In genomic region chr10:72058989-72059842, GRCh38 we compare ENCODE assay signal across 10 cellular contexts. TPM values are rescaled to one million over a fixed set of nuclear protein-coding genes. Genes with fewer than 3 reads are reported as not detected.
A peak's percentile ranks its signal among the peaks of the same experiment; 100 is the strongest.
DNase-seq lines count a peak whose midpoint lies in the region; ATAC-seq and TF ChIP-seq lines count a peak whose summit lies in the region.
"Had no signal": no experiment of that assay in that cellular context is flagged by ENCODE, and none has a peak within 500 bp of the region (broad histone marks: within the 10 kb centered on the region; RNA-seq: fewer than 3 reads in every experiment).

No MANE protein-coding gene starts in this region.

- no peaks in the 10 kb centered on the region for H4K20me1 ChIP-seq in Karpas-422 (ENCODE audit: insufficient read depth, low read depth, low read length)

- intact Hi-C loops in activated CD4-positive, alpha-beta T cell treated with anti-CD3 and anti-CD28 coated beads, Interleukin-2, amount 10 ng/mL, durations not matched to agents 24 days and 14 days (cut with micrococcal nuclease) = no loop called here
- intact Hi-C loops in activated B cell treated with CpG ODN at 0.5 μM for 24 hours (cut with micrococcal nuclease) (no loop called here), sciatic nerve (cut with DNase I) (no loop called here)

- CTCF ChIA-PET in activated B cell treated with CpG ODN at 0.5 μM for 24 hours (lab: Charles Lee) = interaction anchor here (1.1 to 4.9 kb wide), 2 partner anchors 10 to 20 kb away, joined by 3 to 42 read pairs; no protein-coding TSS in a partner anchor

- no peak overlapping the region for H3K4me3 ChIP-seq in brain microvascular endothelial cell (ENCODE audit: low read depth, low read length)
- H3K4me3 ChIP-seq in Karpas-422 (ENCODE audit: low read length) = no peak overlapping the region
- H3K4me3 ChIP-seq in MG63 = no peak overlapping the region
- H3K4me3 ChIP-seq: coronary artery, psoas muscle had no signal

- no peaks in the 10 kb centered on the region for H3K27me3 ChIP-seq in brain microvascular endothelial cell (replicated peaks)
- no peaks in the 10 kb centered on the region for H3K27me3 ChIP-seq in Karpas-422 (ENCODE audit: low read length)
- H3K27me3 ChIP-seq in MG63 = no peaks in the 10 kb centered on the region

- H3K4me1 Mint-ChIP-seq in activated CD4-positive, alpha-beta T cell treated with anti-CD3 and anti-CD28 coated beads, Interleukin-2, amount 10 ng/mL, durations not matched to agents 24 days and 14 days = peaks cover 9% of the 10 kb centered on the region
- peaks cover 26% of the 10 kb centered on the region for H3K4me1 Mint-ChIP-seq in activated B cell treated with CpG ODN at 0.5 μM for 24 hours

- H3K36me3 Mint-ChIP-seq in activated CD4-positive, alpha-beta T cell treated with anti-CD3 and anti-CD28 coated beads, Interleukin-2, amount 10 ng/mL, durations not matched to agents 24 days and 14 days (ENCODE audit: low read depth) = peaks cover 28% of the 10 kb centered on the region
- peaks cover 21% of the 10 kb centered on the region for H3K36me3 Mint-ChIP-seq in activated B cell treated with CpG ODN at 0.5 μM for 24 hours (ENCODE audit: low read depth)

- no peak overlapping the region for H3K9ac ChIP-seq in Karpas-422 (ENCODE audit: low read length)

- no peaks in the 10 kb centered on the region for H3K36me3 ChIP-seq in brain microvascular endothelial cell (replicated peaks)
- H3K36me3 ChIP-seq in Karpas-422 (ENCODE audit: insufficient read depth, low read length) = no peaks in the 10 kb centered on the region
- H3K36me3 ChIP-seq in MG63 = no peaks in the 10 kb centered on the region

- in situ Hi-C loops in brain microvascular endothelial cell (cut with HindIII; ENCODE audit: low pct_ligation_motif_present, low sequenced_read_pairs) = no loop called here

- no peaks in the 10 kb centered on the region for H3K9me2 ChIP-seq in Karpas-422 (replicated peaks; ENCODE audit: insufficient read depth, low read length)

- H3K27ac ChIP-seq in brain microvascular endothelial cell (no peak overlapping the region), Karpas-422 (ENCODE audit: low read length) (no peak overlapping the region)
- H3K27ac ChIP-seq: coronary artery, psoas muscle had no signal

- ATAC-seq in activated B cell treated with CpG ODN at 0.5 μM for 24 hours (ENCODE audit: low read depth) (no peak), sciatic nerve (no peak)
- ATAC-seq: psoas muscle had no signal

- H3K4me2 ChIP-seq in Karpas-422 (ENCODE audit: low read depth, low read length, poor library complexity, severe bottlenecking) = no peak overlapping the region

- no peak overlapping the region for H2AFZ ChIP-seq in Karpas-422 (ENCODE audit: low read length)

- H3K9me3 Mint-ChIP-seq in activated CD4-positive, alpha-beta T cell treated with anti-CD3 and anti-CD28 coated beads, Interleukin-2, amount 10 ng/mL, durations not matched to agents 24 days and 14 days = no peaks in the 10 kb centered on the region
- no peaks in the 10 kb centered on the region for H3K9me3 Mint-ChIP-seq in activated B cell treated with CpG ODN at 0.5 μM for 24 hours

- H3K79me2 ChIP-seq in Karpas-422 (ENCODE audit: low read length) = no peaks in the 10 kb centered on the region

- H3K27ac Mint-ChIP-seq in activated CD4-positive, alpha-beta T cell treated with anti-CD3 and anti-CD28 coated beads, Interleukin-2, amount 10 ng/mL, durations not matched to agents 24 days and 14 days = peak overlapping the region; percentile 78
- peak overlapping the region; percentile 76 for H3K27ac Mint-ChIP-seq in activated B cell treated with CpG ODN at 0.5 μM for 24 hours

- POLR2A ChIA-PET in activated B cell treated with CpG ODN at 0.5 μM for 24 hours (lab: Charles Lee) = interaction anchor here (1.0 to 2.3 kb wide), 6 partner anchors 10 to 276 kb away, joined by 3 to 18 read pairs (median 4); partner anchors contain the start of genes DDIT4 and SPOCK2

- H3K27me3 Mint-ChIP-seq in activated CD4-positive, alpha-beta T cell treated with anti-CD3 and anti-CD28 coated beads, Interleukin-2, amount 10 ng/mL, durations not matched to agents 24 days and 14 days = no peaks in the 10 kb centered on the region
- no peaks in the 10 kb centered on the region for H3K27me3 Mint-ChIP-seq in activated B cell treated with CpG ODN at 0.5 μM for 24 hours

- H3K4me3 Mint-ChIP-seq in activated CD4-positive, alpha-beta T cell treated with anti-CD3 and anti-CD28 coated beads, Interleukin-2, amount 10 ng/mL, durations not matched to agents 24 days and 14 days = no peak overlapping the region
- peak overlapping the region; percentile 42 for H3K4me3 Mint-ChIP-seq in activated B cell treated with CpG ODN at 0.5 μM for 24 hours

- H3K9me3 ChIP-seq in Karpas-422 (ENCODE audit: low read length) = no peaks in the 10 kb centered on the region
- no peaks in the 10 kb centered on the region for H3K9me3 ChIP-seq in MG63
- H3K9me3 ChIP-seq: psoas muscle had no signal

- H3K4me1 ChIP-seq in Karpas-422 (ENCODE audit: low read length) = no peaks in the 10 kb centered on the region
- H3K4me1 ChIP-seq: psoas muscle had no signal

- DNase-seq in activated CD4-positive, alpha-beta T cell treated with anti-CD3 and anti-CD28 coated beads, Interleukin-2, amount 10 ng/mL, durations not matched to agents 24 days and 14 days = no peak
- DNase-seq in activated CD4-positive, alpha-beta T cell treated with anti-CD3 and anti-CD28 coated beads, Interleukin-2, amount 50 U/mL, for 1 hour = no peak
- DNase-seq in activated B cell treated with CpG ODN at 0.5 μM for 24 hours (no peak), brain microvascular endothelial cell (peak; percentile 27), sciatic nerve (ENCODE audit: low spot score) (no peak), Karpas-422 (no peak), MG63 (no peak)
- DNase-seq in stimulated activated CD4-positive, alpha-beta T cell treated with anti-CD3 and anti-CD28 coated beads, Interleukin-4, amount 100 ng/mL, for 4 hours = peak; percentile 24 to 61

- TF ChIP-seq CTCF in activated B cell treated with CpG ODN at 0.5 μM for 24 hours (IDR thresholded peaks at IDR 0.05) = no peak
- TF ChIP-seq CTCF in brain microvascular endothelial cell (IDR thresholded peaks at IDR 0.05; ENCODE audit: low read depth, low read length, missing control alignments) = no peak

RNA-seq across cellular contexts. Expression of gene SPOCK2, which starts 29.1 kb away (rescaled TPM):
- 104 and 106 TPM in 2 replicates for total RNA-seq in activated CD4-positive, alpha-beta T cell treated with anti-CD3 and anti-CD28 coated beads, Interleukin-2, amount 10 ng/mL, durations not matched to agents 24 days and 14 days
- total RNA-seq in activated B cell treated with CpG ODN at 0.5 μM for 24 hours = 24.2 and 27.8 TPM in 2 replicates
- total RNA-seq in sciatic nerve = 5.3 TPM
- 4.4 TPM in 1 of 2 replicates, not detected in the other for total RNA-seq in Karpas-422 (2014; rRNA removed; shearing (Covaris generic); ENCODE audit: low replicate concordance)
- total RNA-seq in MG63 (2014; rRNA removed; shearing (Covaris generic); ENCODE audit: low replicate concordance) = not detected in 2 replicates

Comparison
In these comparisons a context has a peak if more than half of its experiments do, and no peak if none do; other contexts are left out.
1. DNase-seq: peak in brain microvascular endothelial cell (single experiment) and stimulated activated CD4-positive, alpha-beta T cell treated with anti-CD3 and anti-CD28 coated beads, Interleukin-4, amount 100 ng/mL, for 4 hours (2 of 2); none in activated CD4-positive, alpha-beta T cell treated with anti-CD3 and anti-CD28 coated beads, Interleukin-2, amount 10 ng/mL, durations not matched to agents 24 days and 14 days (single experiment), activated CD4-positive, alpha-beta T cell treated with anti-CD3 and anti-CD28 coated beads, Interleukin-2, amount 50 U/mL, for 1 hour (single experiment), activated B cell treated with CpG ODN at 0.5 μM for 24 hours (single experiment), sciatic nerve (single experiment), Karpas-422 (single experiment) and MG63 (single experiment).